1 cellular context compared by ENCODE assay signal in genomic region chr18:12416108-12416729, GRCh38.
TF ChIP-seq lines count a peak whose summit lies in the region.

No MANE protein-coding gene starts in this region.

TF ChIP-seq in IMR-90, 13 proteins besides CTCF, POLR2A, EP300 and RAD21 (continued from another document):
- no peak for TF ChIP-seq ELK1 (IDR thresholded peaks at IDR 0.05; ENCODE audit: borderline replicate concordance, low read depth, low read length)
- TF ChIP-seq CEBPB (IDR thresholded peaks at IDR 0.05; ENCODE audit: low read depth, low read length), result no peak
- TF ChIP-seq RFX5 (IDR thresholded peaks at IDR 0.05; ENCODE audit: low read depth, low read length), result no peak
- no peak for TF ChIP-seq FOS (IDR thresholded peaks at IDR 0.05; ENCODE audit: low read depth, low read length)
- no peak for TF ChIP-seq MXI1 (IDR thresholded peaks at IDR 0.05; ENCODE audit: borderline replicate concordance, low read depth, low read length)
